Comparison of ENCODE assay signal across 16 cellular contexts in genomic region chr7:151109094-151110048, GRCh38.
DNase-seq lines count a peak whose midpoint lies in the region; ATAC-seq, FAIRE-seq and TF ChIP-seq lines count a peak whose summit lies in the region.
"Had no signal": no experiment of that assay in that cellular context is flagged by ENCODE, and none has a peak within 500 bp of the region (broad histone marks: within the 10 kb centered on the region; RNA-seq: fewer than 3 reads in every experiment).

No MANE protein-coding gene starts in this region.

- 0 out of 2 replicates have a peak, but pooled peaks have one; percentile 9 for TF ChIP-seq POLR2A in H54 (IDR thresholded peaks at IDR 0.05; ENCODE audit: low read depth, low read length)

- no peak for TF ChIP-seq CTCF in cardiac fibroblast (IDR thresholded peaks at IDR 0.05; ENCODE audit: low read depth, low read length)

- DNase-seq in H54 (ENCODE audit: insufficient read length, low spot score), result no peak
- DNase-seq in cardiac fibroblast (ENCODE audit: low read depth in 2 of 2), result peak; percentile 49 to 52
- no peak for DNase-seq in middle frontal gyrus (ENCODE audit: extremely low spot score, low spot score)
- DNase-seq in activated CD8-positive, alpha-beta memory T cell treated with anti-CD3 and anti-CD28 coated beads, Interleukin-2, amount 50 U/mL, for 48 hours, result no peak
- DNase-seq: activated CD4-positive, alpha-beta T cell treated with anti-CD3 and anti-CD28 coated beads, Interleukin-2, amount 10 ng/mL, durations not matched to agents 24 days and 14 days; COR-L47; hypothalamus; Kasumi-1; midbrain; NCI-H1930; stimulated activated CD4-positive, alpha-beta T cell treated with anti-CD3 and anti-CD28 coated beads, Interleukin-4, amount 100 ng/mL, for 24 hours; stimulated activated naive CD4-positive, alpha-beta T cell treated with Interleukin-2 at 50 U/mL for 16 hours had no signal

- H3K36me3 ChIP-seq in iPS-20b (ENCODE audit: insufficient read depth, low read depth, low read length) (no peaks in the 10 kb centered on the region), subcutaneous abdominal adipose tissue (ENCODE audit: control insufficient read depth in 5 of 5, insufficient read depth in 5 of 5, low read length in 5 of 5) (peaks cover 0 to 12% (median 6%) of the 10 kb centered on the region in 5 donors)

- no peaks in the 10 kb centered on the region for H3K9me3 ChIP-seq in iPS-20b (ENCODE audit: insufficient read depth, low read depth, low read length)
- no peaks in the 10 kb centered on the region for H3K9me3 ChIP-seq in subcutaneous abdominal adipose tissue (ENCODE audit: control insufficient read depth in 5 of 5, low read length in 5 of 5)
- H3K9me3 ChIP-seq: body of pancreas had no signal

- H3K4me1 ChIP-seq in iPS-20b (ENCODE audit: insufficient read depth, low read length), result peaks cover 21% of the 10 kb centered on the region; the same call in 1 of the 2 replicates
- peaks cover 2 to 38% (median 23%) of the 10 kb centered on the region in 5 donors for H3K4me1 ChIP-seq in subcutaneous abdominal adipose tissue (ENCODE audit: control insufficient read depth in 5 of 5, insufficient read depth in 5 of 5, low read length in 5 of 5)

- no peak overlapping the region for H3K4me3 ChIP-seq in cardiac fibroblast (replicated peaks in 1 of 2; ENCODE audit: low read depth in 2 of 2, low read length in 2 of 2)
- no peak overlapping the region for H3K4me3 ChIP-seq in iPS-20b (ENCODE audit: low read length)
- H3K4me3 ChIP-seq in subcutaneous abdominal adipose tissue (ENCODE audit: low read depth in 1 of 5, low read length in 5 of 5), result no peak overlapping the region
- H3K4me3 ChIP-seq: body of pancreas had no signal

- H3K27ac ChIP-seq in iPS-20b (ENCODE audit: low read length), result no peak overlapping the region
- H3K27ac ChIP-seq in subcutaneous abdominal adipose tissue (ENCODE audit: low read depth, low read length), result peak overlapping the region; percentile 37
- H3K27ac ChIP-seq: body of pancreas had no signal

- H3K9ac ChIP-seq in iPS-20b (ENCODE audit: low read depth, low read length) (peak overlapping the region; percentile 10; the same call in 1 of the 2 replicates), subcutaneous abdominal adipose tissue (ENCODE audit: low read length in 5 of 5) (no peak overlapping the region)

- ATAC-seq in GM18517 (IDR thresholded peaks at IDR 0.05; ENCODE audit: unreplicated experiment), result no peak
- ATAC-seq: body of pancreas had no signal

- H3K27me3 ChIP-seq in iPS-20b (ENCODE audit: insufficient read depth, low read length) (peaks cover 16% of the 10 kb centered on the region), subcutaneous abdominal adipose tissue (ENCODE audit: control insufficient read depth in 5 of 5, insufficient read depth in 4 of 5, low read length in 5 of 5) (no peaks in the 10 kb centered on the region)
- H3K27me3 ChIP-seq: body of pancreas had no signal

- FAIRE-seq in H54 (lab: Jason Lieb, UNC), result no peak

Comparison
In these comparisons a context has a peak if more than half of its experiments do, and no peak if none do; other contexts are left out.
1. DNase-seq: peak in cardiac fibroblast (2 of 2); none in H54 (single experiment), middle frontal gyrus (single experiment) and activated CD8-positive, alpha-beta memory T cell treated with anti-CD3 and anti-CD28 coated beads, Interleukin-2, amount 50 U/mL, for 48 hours (single experiment).